Comparison of ENCODE assay signal across 23 cellular contexts in genomic region chr6:125865015-125865414, GRCh38.
"Had no signal": no experiment of that assay in that cellular context is flagged by ENCODE, and none has a peak within 500 bp of the region (broad histone marks: within the 10 kb centered on the region; RNA-seq: fewer than 3 reads in every experiment).

No MANE protein-coding gene starts in this region.

- FAIRE-seq: kidney had no signal

- H3K4me3 Mint-ChIP-seq: naive thymus-derived CD8-positive, alpha-beta T cell; stimulated activated memory B cell treated with anti-CD40 and anti-IgM and Interleukin-4, amounts not matched to agents 10 μg/mL and 1 μg/mL and 100 μg/mL, for 72 hours; stimulated activated naive CD8-positive, alpha-beta T cell treated with anti-CD3 and anti-CD28 coated beads, Interleukin-15, amount 100 ng/mL, for 72 hours had no signal

- H3K27me3 Mint-ChIP-seq: naive thymus-derived CD8-positive, alpha-beta T cell; stimulated activated memory B cell treated with anti-CD40 and anti-IgM and Interleukin-4, amounts not matched to agents 10 μg/mL and 1 μg/mL and 100 μg/mL, for 72 hours; stimulated activated naive CD8-positive, alpha-beta T cell treated with anti-CD3 and anti-CD28 coated beads, Interleukin-15, amount 100 ng/mL, for 72 hours had no signal

- H3K9me3 ChIP-seq: left ventricle myocardium inferior, lower lobe of right lung, mucosa of descending colon, neutrophil, psoas muscle, right lobe of liver, spleen, suprapubic skin, tibial artery, upper lobe of right lung, vagina had no signal

- H3K4me3 ChIP-seq: coronary artery, left ventricle myocardium inferior, lower lobe of right lung, mucosa of descending colon, psoas muscle, right lobe of liver, spleen, suprapubic skin, tibial artery, upper lobe of right lung, vagina had no signal

- H3K27me3 ChIP-seq: neutrophil, right lobe of liver, spleen, suprapubic skin, tibial artery, upper lobe of right lung, vagina had no signal

- H3K36me3 ChIP-seq: left ventricle myocardium inferior, lower lobe of right lung, neutrophil, right lobe of liver, suprapubic skin, tibial artery, upper lobe of right lung, vagina had no signal

- H3K27ac Mint-ChIP-seq: naive thymus-derived CD8-positive, alpha-beta T cell; stimulated activated memory B cell treated with anti-CD40 and anti-IgM and Interleukin-4, amounts not matched to agents 10 μg/mL and 1 μg/mL and 100 μg/mL, for 72 hours; stimulated activated naive CD8-positive, alpha-beta T cell treated with anti-CD3 and anti-CD28 coated beads, Interleukin-15, amount 100 ng/mL, for 72 hours had no signal

- H3K4me1 ChIP-seq: psoas muscle, spleen had no signal

- H3K4me1 Mint-ChIP-seq: stimulated activated memory B cell treated with anti-CD40 and anti-IgM and Interleukin-4, amounts not matched to agents 10 μg/mL and 1 μg/mL and 100 μg/mL, for 72 hours; stimulated activated naive CD8-positive, alpha-beta T cell treated with anti-CD3 and anti-CD28 coated beads, Interleukin-15, amount 100 ng/mL, for 72 hours had no signal

- H3K9me3 Mint-ChIP-seq: naive thymus-derived CD8-positive, alpha-beta T cell; stimulated activated memory B cell treated with anti-CD40 and anti-IgM and Interleukin-4, amounts not matched to agents 10 μg/mL and 1 μg/mL and 100 μg/mL, for 72 hours; stimulated activated naive CD8-positive, alpha-beta T cell treated with anti-CD3 and anti-CD28 coated beads, Interleukin-15, amount 100 ng/mL, for 72 hours had no signal

- ATAC-seq: lower lobe of right lung; mucosa of descending colon; naive thymus-derived CD8-positive, alpha-beta T cell; psoas muscle; right lobe of liver; stimulated activated memory B cell treated with anti-CD40 and anti-IgM and Interleukin-4, amounts not matched to agents 10 μg/mL and 1 μg/mL and 100 μg/mL, for 72 hours; stimulated activated naive CD8-positive, alpha-beta T cell treated with anti-CD3 and anti-CD28 coated beads, Interleukin-15, amount 100 ng/mL, for 72 hours; upper lobe of right lung had no signal

- DNase-seq: effector CD8-positive, alpha-beta T cell; foreskin fibroblast; kidney; left cardiac atrium; left ventricle myocardium inferior; lower lobe of right lung; mucosa of descending colon; naive thymus-derived CD8-positive, alpha-beta T cell; psoas muscle; retina; right lobe of liver; spleen; stimulated activated CD4-positive, alpha-beta T cell treated with anti-CD3 and anti-CD28 coated beads, Interleukin-15, amount 100 ng/mL, for 24 hours; stimulated activated CD4-positive, alpha-beta T cell treated with anti-CD3 and anti-CD28 coated beads, Interleukin-1b, Interleukin-23, amount 100 ng/mL, for 48 hours; stimulated activated CD4-positive, alpha-beta T cell treated with anti-CD3 and anti-CD28 coated beads, Interleukin-4, amount 100 ng/mL, for 24 hours; stimulated activated naive CD8-positive, alpha-beta T cell treated with anti-CD3 and anti-CD28 coated beads, Interleukin-15, amount 100 ng/mL, for 72 hours; tibial artery; upper lobe of right lung had no signal

- H3K27ac ChIP-seq: coronary artery, left ventricle myocardium inferior, lower lobe of right lung, neutrophil, psoas muscle, right lobe of liver, spleen, suprapubic skin, tibial artery, upper lobe of right lung, vagina had no signal
